20 cellular contexts compared by ENCODE assay signal in the genomic region with DNA sequence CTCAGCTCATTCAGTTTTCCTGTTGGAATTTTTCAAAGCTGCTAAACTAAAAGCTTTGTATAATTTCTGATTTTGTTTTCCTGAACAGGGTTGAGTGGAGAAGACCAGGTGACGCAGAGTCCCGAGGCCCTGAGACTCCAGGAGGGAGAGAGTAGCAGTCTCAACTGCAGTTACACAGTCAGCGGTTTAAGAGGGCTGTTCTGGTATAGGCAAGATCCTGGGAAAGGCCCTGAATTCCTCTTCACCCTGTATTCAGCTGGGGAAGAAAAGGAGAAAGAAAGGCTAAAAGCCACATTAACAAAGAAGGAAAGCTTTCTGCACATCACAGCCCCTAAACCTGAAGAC.
A peak's percentile ranks its signal among the peaks of the same experiment; 100 is the strongest.
DNase-seq lines count a peak whose midpoint lies in the region; ATAC-seq and TF ChIP-seq lines count a peak whose summit lies in the region.
"Had no signal": no experiment of that assay in that cellular context is flagged by ENCODE, and none has a peak within 500 bp of the region (broad histone marks: within the 10 kb centered on the region; RNA-seq: fewer than 3 reads in every experiment).

No MANE protein-coding gene starts in this region.

- CTCF ChIA-PET in activated CD4-positive, alpha-beta T cell treated with anti-CD3 and anti-CD28 coated beads, Interleukin-2, amount 10 ng/mL, durations not matched to agents 7 days and 5 days (lab: Charles Lee) = interaction anchor here (0.7 to 1.5 kb wide), 6 partner anchors 10 to 529 kb away, joined by 3 to 4 read pairs (median 3); no protein-coding TSS in a partner anchor
- CTCF ChIA-PET in CD4-positive, alpha-beta memory T cell (lab: Charles Lee; ENCODE audit: partially characterized antibody) = interaction anchor here (1.2 to 2.3 kb wide), 15 partner anchors 8 to 529 kb away, joined by 3 to 22 read pairs (median 4); no protein-coding TSS in a partner anchor
- CTCF ChIA-PET in activated CD4-positive, alpha-beta memory T cell treated with anti-CD3 and anti-CD28 coated beads, Interleukin-2, amount 10 ng/mL, durations not matched to agents 7 days and 5 days (lab: Charles Lee) = interaction anchor here (0.6 to 1.9 kb wide), 12 partner anchors 8 to 548 kb away, joined by 3 to 10 read pairs (median 4); a partner anchor contains a TSS

- POLR2A ChIA-PET in activated CD4-positive, alpha-beta T cell treated with anti-CD3 and anti-CD28 coated beads, Interleukin-2, amount 10 ng/mL, durations not matched to agents 7 days and 5 days (lab: Charles Lee) = interaction anchor here (0.7 kb wide), 1 partner anchor 442 kb away, joined by 3 read pairs; no protein-coding TSS in a partner anchor
- POLR2A ChIA-PET in CD4-positive, alpha-beta memory T cell (lab: Charles Lee; ENCODE audit: partially characterized antibody) = interaction anchor here (0.7 to 2.3 kb wide), 6 partner anchors 38 to 529 kb away, joined by 3 to 11 read pairs (median 4); no protein-coding TSS in a partner anchor
- POLR2A ChIA-PET in activated CD4-positive, alpha-beta memory T cell treated with anti-CD3 and anti-CD28 coated beads, Interleukin-2, amount 10 ng/mL, durations not matched to agents 7 days and 5 days (lab: Charles Lee) = interaction anchor here (0.8 to 1.4 kb wide), 4 partner anchors 12 to 529 kb away, joined by 3 to 5 read pairs (median 4); no protein-coding TSS in a partner anchor

- no peaks in the 10 kb centered on the region for H3K27me3 ChIP-seq in CD4-positive, alpha-beta memory T cell (ENCODE audit: insufficient read depth, low read length)
- H3K27me3 ChIP-seq in smooth muscle cell (ENCODE audit: low read depth) = peaks cover 28% of the 10 kb centered on the region
- H3K27me3 ChIP-seq: upper lobe of left lung had no signal

- peak overlapping the region; percentile 76 for H3K4me3 Mint-ChIP-seq in activated CD4-positive, alpha-beta T cell treated with anti-CD3 and anti-CD28 coated beads, Interleukin-2, amount 10 ng/mL, durations not matched to agents 7 days and 5 days
- H3K4me3 Mint-ChIP-seq in CD4-positive, alpha-beta memory T cell = peak overlapping the region; percentile 40 to 82 (median 78)
- peak overlapping the region; percentile 66 for H3K4me3 Mint-ChIP-seq in activated CD4-positive, alpha-beta memory T cell treated with anti-CD3 and anti-CD28 coated beads, Interleukin-2, amount 10 ng/mL, durations not matched to agents 7 days and 5 days
- H3K4me3 Mint-ChIP-seq in effector memory CD8-positive, alpha-beta T cell = peak overlapping the region; percentile 57 to 79
- H3K4me3 Mint-ChIP-seq: GM23338 had no signal

- peaks cover 2% of the 10 kb centered on the region for H3K27me3 Mint-ChIP-seq in activated CD4-positive, alpha-beta T cell treated with anti-CD3 and anti-CD28 coated beads, Interleukin-2, amount 10 ng/mL, durations not matched to agents 7 days and 5 days
- no peaks in the 10 kb centered on the region for H3K27me3 Mint-ChIP-seq in CD4-positive, alpha-beta memory T cell
- peaks cover 6% of the 10 kb centered on the region for H3K27me3 Mint-ChIP-seq in activated CD4-positive, alpha-beta memory T cell treated with anti-CD3 and anti-CD28 coated beads, Interleukin-2, amount 10 ng/mL, durations not matched to agents 7 days and 5 days
- peaks cover 0 to 1% of the 10 kb centered on the region in 2 donors for H3K27me3 Mint-ChIP-seq in effector memory CD8-positive, alpha-beta T cell

- H3K9me3 ChIP-seq in CD4-positive, alpha-beta memory T cell (ENCODE audit: control insufficient read depth in 1 of 2, low read length in 2 of 2) = no peaks in the 10 kb centered on the region
- H3K9me3 ChIP-seq in smooth muscle cell (replicated peaks; ENCODE audit: low read depth) = no peaks in the 10 kb centered on the region
- H3K9me3 ChIP-seq: A549, Caco-2, psoas muscle, upper lobe of left lung had no signal

- H3K4me1 ChIP-seq in CD4-positive, alpha-beta memory T cell (ENCODE audit: insufficient read depth, low read length) = no peaks in the 10 kb centered on the region
- H3K4me1 ChIP-seq in smooth muscle cell (ENCODE audit: low read depth) = no peaks in the 10 kb centered on the region
- H3K4me1 ChIP-seq: A549, Caco-2, psoas muscle, upper lobe of left lung had no signal

- TF ChIP-seq CTCF in smooth muscle cell (IDR thresholded peaks at IDR 0.05; ENCODE audit: borderline replicate concordance, insufficient read depth, poor library complexity, severe bottlenecking) = no peak

- no peak for DNase-seq in activated CD4-positive, alpha-beta T cell treated with anti-CD3 and anti-CD28 coated beads, Interleukin-2, amount 10 ng/mL, durations not matched to agents 7 days and 5 days
- DNase-seq in activated CD4-positive, alpha-beta T cell treated with anti-CD3 and anti-CD28 coated beads for 4 hours = no peak
- DNase-seq in CD4-positive, alpha-beta memory T cell = no peak
- no peak for DNase-seq in activated CD4-positive, alpha-beta memory T cell treated with anti-CD3 and anti-CD28 coated beads, Interleukin-2, amount 10 ng/mL, durations not matched to agents 7 days and 5 days
- no peak for DNase-seq in effector memory CD8-positive, alpha-beta T cell
- no peak for DNase-seq in smooth muscle cell (lab: John Stamatoyannopoulos, UW; ENCODE audit: unreplicated experiment)
- DNase-seq: amniotic stem cell, Caco-2, DMS79 treated with DMSO at 0.1 percent for 48 hours, foreskin fibroblast, NCI-H2171, NCI-H524, nucleus accumbens, SHP77 treated with DMSO at 0.1 percent for 48 hours, upper lobe of left lung had no signal

- H3K4me2 ChIP-seq in smooth muscle cell = no peak overlapping the region
- H3K4me2 ChIP-seq: A549, GM23338 had no signal

- peak overlapping the region; percentile 82 for H3K27ac Mint-ChIP-seq in activated CD4-positive, alpha-beta T cell treated with anti-CD3 and anti-CD28 coated beads, Interleukin-2, amount 10 ng/mL, durations not matched to agents 7 days and 5 days
- peak overlapping the region; percentile 30 to 92 (median 80) for H3K27ac Mint-ChIP-seq in CD4-positive, alpha-beta memory T cell
- H3K27ac Mint-ChIP-seq in activated CD4-positive, alpha-beta memory T cell treated with anti-CD3 and anti-CD28 coated beads, Interleukin-2, amount 10 ng/mL, durations not matched to agents 7 days and 5 days = peak overlapping the region; percentile 68
- peak overlapping the region; percentile 51 to 77 for H3K27ac Mint-ChIP-seq in effector memory CD8-positive, alpha-beta T cell
- H3K27ac Mint-ChIP-seq: GM23338 had no signal

- H3F3A ChIP-seq in smooth muscle cell (ENCODE audit: low read depth) = no peaks in the 10 kb centered on the region

- no peak overlapping the region for H3K9ac ChIP-seq in smooth muscle cell (ENCODE audit: low read depth)

- peaks cover 21% of the 10 kb centered on the region for H3K4me1 Mint-ChIP-seq in activated CD4-positive, alpha-beta T cell treated with anti-CD3 and anti-CD28 coated beads, Interleukin-2, amount 10 ng/mL, durations not matched to agents 7 days and 5 days
- peaks cover 2 to 12% (median 4%) of the 10 kb centered on the region in 4 donors for H3K4me1 Mint-ChIP-seq in CD4-positive, alpha-beta memory T cell
- H3K4me1 Mint-ChIP-seq in activated CD4-positive, alpha-beta memory T cell treated with anti-CD3 and anti-CD28 coated beads, Interleukin-2, amount 10 ng/mL, durations not matched to agents 7 days and 5 days = peaks cover 12% of the 10 kb centered on the region
- peaks cover 0 to 2% of the 10 kb centered on the region in 2 donors for H3K4me1 Mint-ChIP-seq in effector memory CD8-positive, alpha-beta T cell (ENCODE audit: low read depth in 2 of 2)
- H3K4me1 Mint-ChIP-seq: GM23338 had no signal

- peak overlapping the region in 1 of 2 donors; percentile 14 for H3K4me3 ChIP-seq in CD4-positive, alpha-beta memory T cell (ENCODE audit: low read length in 2 of 2)
- no peak overlapping the region for H3K4me3 ChIP-seq in smooth muscle cell
- H3K4me3 ChIP-seq: A549, GM23338, psoas muscle, upper lobe of left lung had no signal

- H3K27ac ChIP-seq in CD4-positive, alpha-beta memory T cell (ENCODE audit: low read depth, low read length) = no peak overlapping the region
- H3K27ac ChIP-seq in smooth muscle cell (ENCODE audit: low read depth) = no peak overlapping the region
- H3K27ac ChIP-seq: A549, psoas muscle, upper lobe of left lung had no signal

- intact Hi-C loops in CD4-positive, alpha-beta memory T cell (cut with micrococcal nuclease) = loop anchor here (1.0 kb wide), 2 partner anchors 37 to 516 kb away; no protein-coding TSS in a partner anchor

- ATAC-seq in effector memory CD8-positive, alpha-beta T cell (replicated peaks) = no peak
- ATAC-seq in HG03045 (IDR thresholded peaks at IDR 0.05; ENCODE audit: unreplicated experiment) = no peak
- ATAC-seq in HG03025 (IDR thresholded peaks at IDR 0.05; ENCODE audit: low FRiP score, unreplicated experiment) = no peak
- ATAC-seq: psoas muscle had no signal

- no peaks in the 10 kb centered on the region for H3K36me3 Mint-ChIP-seq in activated CD4-positive, alpha-beta T cell treated with anti-CD3 and anti-CD28 coated beads, Interleukin-2, amount 10 ng/mL, durations not matched to agents 7 days and 5 days (ENCODE audit: low read depth)
- H3K36me3 Mint-ChIP-seq in CD4-positive, alpha-beta memory T cell = no peaks in the 10 kb centered on the region
- H3K36me3 Mint-ChIP-seq in activated CD4-positive, alpha-beta memory T cell treated with anti-CD3 and anti-CD28 coated beads, Interleukin-2, amount 10 ng/mL, durations not matched to agents 7 days and 5 days (ENCODE audit: low read depth) = no peaks in the 10 kb centered on the region
- no peaks in the 10 kb centered on the region for H3K36me3 Mint-ChIP-seq in effector memory CD8-positive, alpha-beta T cell (ENCODE audit: insufficient read depth)

- WGBS in smooth muscle cell (ENCODE audit: low lambda C conversion rate) = 96% methylated on average over 3 of the region's 3 CpGs

- H3K9me3 Mint-ChIP-seq in activated CD4-positive, alpha-beta T cell treated with anti-CD3 and anti-CD28 coated beads, Interleukin-2, amount 10 ng/mL, durations not matched to agents 7 days and 5 days = no peaks in the 10 kb centered on the region
- H3K9me3 Mint-ChIP-seq in CD4-positive, alpha-beta memory T cell = no peaks in the 10 kb centered on the region
- no peaks in the 10 kb centered on the region for H3K9me3 Mint-ChIP-seq in activated CD4-positive, alpha-beta memory T cell treated with anti-CD3 and anti-CD28 coated beads, Interleukin-2, amount 10 ng/mL, durations not matched to agents 7 days and 5 days
- H3K9me3 Mint-ChIP-seq in effector memory CD8-positive, alpha-beta T cell = no peaks in the 10 kb centered on the region
- H3K9me3 Mint-ChIP-seq: GM23338 had no signal

- H3K36me3 ChIP-seq in CD4-positive, alpha-beta memory T cell (ENCODE audit: insufficient read depth, low read length) = no peaks in the 10 kb centered on the region
- H3K36me3 ChIP-seq in smooth muscle cell (ENCODE audit: low read depth) = no peaks in the 10 kb centered on the region
- H3K36me3 ChIP-seq: upper lobe of left lung had no signal

- H3K79me2 ChIP-seq in smooth muscle cell (ENCODE audit: low read depth) = no peaks in the 10 kb centered on the region

- no peak overlapping the region for H2AFZ ChIP-seq in smooth muscle cell (ENCODE audit: low read depth)
- H2AFZ ChIP-seq: GM23338 had no signal

- H4K20me1 ChIP-seq in smooth muscle cell (ENCODE audit: low read depth) = no peaks in the 10 kb centered on the region
